Comparison of ENCODE assay signal across 11 cellular contexts in genomic region chr5:59744531-59744992, GRCh38.
DNase-seq lines count a peak whose midpoint lies in the region; ATAC-seq, FAIRE-seq and TF ChIP-seq lines count a peak whose summit lies in the region.
"Had no signal": no experiment of that assay in that cellular context is flagged by ENCODE, and none has a peak within 500 bp of the region (broad histone marks: within the 10 kb centered on the region; RNA-seq: fewer than 3 reads in every experiment).

No MANE protein-coding gene starts in this region.

- POLR2A ChIA-PET in A673 (lab: Charles Lee; ENCODE audit: low non-redundant PET): no interaction called here

- H3K27ac ChIP-seq in epithelial cell of prostate (peak overlapping the region; percentile 92), pancreas (peak overlapping the region in 2 of 4 donors; percentile 36 to 84), A673 (ENCODE audit: low read depth, low read length, poor library complexity, severe bottlenecking) (no peak overlapping the region)

- H3K9me3 ChIP-seq in pancreas (no peaks in the 10 kb centered on the region), A673 (ENCODE audit: low read depth, low read length, poor library complexity, severe bottlenecking) (no peaks in the 10 kb centered on the region)

- intact Hi-C loops in pancreas (cut with DNase I): no loop called here
- intact Hi-C loops in A673 (cut with micrococcal nuclease; ENCODE audit: unreplicated experiment): no loop called here

- H3K36me3 ChIP-seq in pancreas: no peaks in the 10 kb centered on the region
- H3K36me3 ChIP-seq in A673 (ENCODE audit: insufficient read depth, low read length, poor library complexity, severe bottlenecking): no peaks in the 10 kb centered on the region

- DNase-seq in ELR (ENCODE audit: low read depth) (peak; percentile 85), NCI-H748 treated with DMSO at 0.1 percent for 48 hours (lab: John Stamatoyannopoulos, UW) (peak; percentile 69), epithelial cell of prostate (ENCODE audit: low read depth, low spot score) (peak; percentile 55), pancreas (no peak), GM13977 (ENCODE audit: low spot score) (no peak), A673 (ENCODE audit: low spot score) (no peak), urothelium cell line (ENCODE audit: low spot score) (no peak)
- DNase-seq: activated T-cell treated with anti-CD3 and anti-CD28 coated beads, Interleukin-2, amount 50 U/mL, for 4 hours; CD8-positive, alpha-beta T cell; NCI-H1417 treated with DMSO at 0.1 percent for 48 hours had no signal

- ATAC-seq in pancreas: peak in 3 of 4 donors; percentile 36 to 54 (median 44)
- ATAC-seq in activated CD4-positive, CD25-positive, alpha-beta regulatory T cell treated with anti-CD3 and anti-CD28 coated beads, Interleukin-2, amount 50 U/mL, for 24 hours: no peak
- ATAC-seq: activated T-cell treated with anti-CD3 and anti-CD28 coated beads, Interleukin-2, amount 50 U/mL, for 4 hours; CD8-positive, alpha-beta T cell had no signal

- H3K4me3 ChIP-seq in pancreas: no peak overlapping the region
- H3K4me3 ChIP-seq in A673 (ENCODE audit: low read depth, low read length, poor library complexity, severe bottlenecking): no peak overlapping the region

- BruUV-seq in A673 (replicated peaks; lab: Mats Ljungman, UMichigan): no TSS peak

- FAIRE-seq in pancreas (lab: Jason Lieb, UNC) (no peak), urothelium cell line (lab: Jason Lieb, UNC) (no peak)

- no peak for TF ChIP-seq CTCF in pancreas (IDR thresholded peaks at IDR 0.05)
- no peak for TF ChIP-seq CTCF in GM13977 (IDR thresholded peaks at IDR 0.05; ENCODE audit: extremely low read depth, insufficient read depth, missing control alignments)
- no peak for TF ChIP-seq CTCF in A673 (conservative IDR thresholded peaks at IDR 0.05; ENCODE audit: low read depth, low read length)

- H3K27me3 ChIP-seq in pancreas (no peaks in the 10 kb centered on the region), A673 (replicated peaks; ENCODE audit: insufficient read depth, low read depth, low read length, poor library complexity) (peaks cover 6% of the 10 kb centered on the region)

- CTCF ChIA-PET in A673 (lab: Charles Lee): no interaction called here

- in situ Hi-C loops in GM13977 (cut with MboI; ENCODE audit: low pct_unique_long_range_greater_than_20kb, low sequenced_read_pairs, unreplicated experiment): no loop called here

- H3K4me1 ChIP-seq in pancreas (peaks cover 0 to 11% (median 7%) of the 10 kb centered on the region in 3 donors), A673 (ENCODE audit: insufficient read depth, low read length, poor library complexity, severe bottlenecking) (no peaks in the 10 kb centered on the region)

Comparison
In these comparisons a context has a peak if more than half of its experiments do, and no peak if none do; other contexts are left out.
1. DNase-seq: peak in ELR (single experiment), NCI-H748 treated with DMSO at 0.1 percent for 48 hours (single experiment) and epithelial cell of prostate (single experiment); none in pancreas (0 of 6), GM13977 (single experiment), A673 (single experiment) and urothelium cell line (single experiment).
2. ATAC-seq: peak in pancreas (3 of 4); none in activated CD4-positive, CD25-positive, alpha-beta regulatory T cell treated with anti-CD3 and anti-CD28 coated beads, Interleukin-2, amount 50 U/mL, for 24 hours (0 of 2).